ENCODE assay signal across 17 cellular contexts in genomic region chr2:138213079-138213478, GRCh38.
"Had no signal": no experiment of that assay in that cellular context is flagged by ENCODE, and none has a peak within 500 bp of the region (broad histone marks: within the 10 kb centered on the region; RNA-seq: fewer than 3 reads in every experiment).

No MANE protein-coding gene starts in this region.

- H3K4me3 ChIP-seq: hepatocyte, psoas muscle, spleen, thoracic aorta had no signal

- DNase-seq: activated CD4-positive, alpha-beta T cell treated with anti-CD3 and anti-CD28 coated beads, Interleukin-2, amount 50 U/mL, for 4 hours; activated CD4-positive, CD25-positive, alpha-beta regulatory T cell treated with anti-CD3 and anti-CD28 coated beads, Interleukin-2, amount 50 U/mL, for 72 hours; activated effector memory CD4-positive, alpha-beta T cell treated with anti-CD3 and anti-CD28 coated beads, Interleukin-2, amount 50 U/mL, for 16 hours; activated naive CD8-positive, alpha-beta T cell treated with anti-CD3 and anti-CD28 coated beads for 36 hours; activated T-cell treated with anti-CD3 and anti-CD28 coated beads, Interleukin-2, amount 50 U/mL, for 4 hours; anterior cingulate cortex; cerebellar nuclear complex; endodermal cell; erythroblast; left ventricle myocardium superior; mesenchymal stem cell; psoas muscle; spleen; stimulated activated CD4-positive, alpha-beta T cell treated with anti-CD3 and anti-CD28 coated beads, Interleukin-1b, Interleukin-23, amount 100 ng/mL, for 48 hours had no signal

- ATAC-seq: activated T-cell treated with anti-CD3 and anti-CD28 coated beads, Interleukin-2, amount 50 U/mL, for 4 hours; left ventricle myocardium superior; psoas muscle; sciatic nerve had no signal
